8 cellular contexts compared by ENCODE assay signal in genomic region chr14:69766984-69767368, GRCh38. TPM values are rescaled to one million over a fixed set of nuclear protein-coding genes. Genes with fewer than 3 reads are reported as not detected.
DNase-seq lines count a peak whose midpoint lies in the region; ATAC-seq and TF ChIP-seq lines count a peak whose summit lies in the region.

Gene SRSF5, plus strand, starts transcription at chr14:69767142. Its CDS starts 1,015 bp downstream, at chr14:69768157.

- peaks cover 56% of the 10 kb centered on the region for H3K4me1 Mint-ChIP-seq in activated CD4-positive, alpha-beta T cell treated with anti-CD3 and anti-CD28 coated beads, Interleukin-2, amount 10 ng/mL, durations not matched to agents 24 days and 14 days

- H3K27ac Mint-ChIP-seq in activated CD4-positive, alpha-beta T cell treated with anti-CD3 and anti-CD28 coated beads, Interleukin-2, amount 10 ng/mL, durations not matched to agents 24 days and 14 days, result peak within 1 kb of the TSS; percentile 100

- H3K36me3 ChIP-seq in BJ (ENCODE audit: control insufficient read depth, insufficient read depth, low read length), result peaks cover 15% of the 10 kb centered on the region

- TF ChIP-seq CTCF in BJ (IDR thresholded peaks at IDR 0.05; ENCODE audit: insufficient read depth, low read depth, low read length) (no peak), coronary artery (IDR thresholded peaks at IDR 0.05) (no peak)

- DNase-seq in BJ (ENCODE audit: low read depth) (peak; percentile 77), NCI-H526 treated with DMSO at 0.1 percent for 48 hours (lab: John Stamatoyannopoulos, UW) (peak; percentile 79), coronary artery (ENCODE audit: low spot score) (peak; percentile 98)
- peak; percentile 99 for DNase-seq in activated CD4-positive, alpha-beta T cell treated with anti-CD3 and anti-CD28 coated beads, Interleukin-2, amount 10 ng/mL, durations not matched to agents 24 days and 14 days
- peak; percentile 85 to 89 for DNase-seq in stimulated activated CD4-positive, alpha-beta T cell treated with anti-CD3 and anti-CD28 coated beads, Interleukin-1b, Interleukin-23, amount 100 ng/mL, for 4 hours (ENCODE audit: low read depth in 2 of 2)

- ATAC-seq in GM19324 (IDR thresholded peaks at IDR 0.05; ENCODE audit: low FRiP score, unreplicated experiment) (peak; percentile 77), HG03469 (IDR thresholded peaks at IDR 0.05; ENCODE audit: unreplicated experiment) (peak; percentile 56)

- H3K9me3 Mint-ChIP-seq in activated CD4-positive, alpha-beta T cell treated with anti-CD3 and anti-CD28 coated beads, Interleukin-2, amount 10 ng/mL, durations not matched to agents 24 days and 14 days, result no peaks in the 10 kb centered on the region

- CTCF ChIA-PET in BJ (lab: Yijun Ruan, JAX), result interaction anchor here (0.7 to 1.3 kb wide), 4 partner anchors 16 to 182 kb away, joined by 3 to 4 read pairs (median 4); no protein-coding TSS in a partner anchor

- intact Hi-C loops in activated CD4-positive, alpha-beta T cell treated with anti-CD3 and anti-CD28 coated beads, Interleukin-2, amount 10 ng/mL, durations not matched to agents 24 days and 14 days (cut with micrococcal nuclease), result loop anchor here (1.0 to 5.0 kb wide), 7 partner anchors 12 to 614 kb away; partner anchors contain the start of genes DCAF5, ERH, SLC39A9 and SUSD6

- H3K27ac ChIP-seq in coronary artery, result peak within 1 kb of the TSS; percentile 98 to 100
- H3K27ac ChIP-seq in layer of hippocampus (ENCODE audit: low read depth, low read length), result peak within 1 kb of the TSS; percentile 99

- POLR2A ChIA-PET in BJ (lab: Charles Lee), result interaction anchor here (0.7 to 1.0 kb wide), 2 partner anchors 27 to 133 kb away, joined by 3 to 13 read pairs; no protein-coding TSS in a partner anchor

- H3K4me3 ChIP-seq in BJ (ENCODE audit: low read depth, low read length) (peak within 1 kb of the TSS; percentile 95), coronary artery (peak within 1 kb of the TSS; percentile 89)

- peaks cover 48% of the 10 kb centered on the region for H3K36me3 Mint-ChIP-seq in activated CD4-positive, alpha-beta T cell treated with anti-CD3 and anti-CD28 coated beads, Interleukin-2, amount 10 ng/mL, durations not matched to agents 24 days and 14 days (ENCODE audit: low read depth)

- H3K27me3 Mint-ChIP-seq in activated CD4-positive, alpha-beta T cell treated with anti-CD3 and anti-CD28 coated beads, Interleukin-2, amount 10 ng/mL, durations not matched to agents 24 days and 14 days, result peaks cover 5% of the 10 kb centered on the region

- no peaks in the 10 kb centered on the region for H3K27me3 ChIP-seq in BJ (ENCODE audit: control insufficient read depth, insufficient read depth, low read length)
- no peaks in the 10 kb centered on the region for H3K27me3 ChIP-seq in layer of hippocampus (ENCODE audit: control insufficient read depth, insufficient read depth, low read length)

- H3K4me3 Mint-ChIP-seq in activated CD4-positive, alpha-beta T cell treated with anti-CD3 and anti-CD28 coated beads, Interleukin-2, amount 10 ng/mL, durations not matched to agents 24 days and 14 days, result peak within 1 kb of the TSS; percentile 99

RNA-seq across cellular contexts. Expression of gene SRSF5, which starts in this region (rescaled TPM):
- polyA plus RNA-seq in BJ (2011; rRNA removed), result 162 and 194 TPM in 2 replicates
- polyA minus RNA-seq in BJ (2011; rRNA and poly(A)+ RNA removed), result 83.6 and 84.0 TPM in 2 replicates
- total RNA-seq in activated CD4-positive, alpha-beta T cell treated with anti-CD3 and anti-CD28 coated beads, Interleukin-2, amount 10 ng/mL, durations not matched to agents 24 days and 14 days, result 319 and 322 TPM in 2 replicates

Comparison
In these comparisons a context has a peak if more than half of its experiments do, and no peak if none do; other contexts are left out.
1. Peak in every context shown above with its lines: DNase-seq, ATAC-seq, H3K4me3 ChIP-seq and H3K27ac ChIP-seq.